Comparison of ENCODE assay signal across 8 cellular contexts in genomic region chr17:42832213-42832933, GRCh38. TPM values are rescaled to one million over a fixed set of nuclear protein-coding genes. Genes with fewer than 3 reads are reported as not detected.
DNase-seq lines count a peak whose midpoint lies in the region; ATAC-seq and TF ChIP-seq lines count a peak whose summit lies in the region.

No MANE protein-coding gene starts in this region.

- H3K4me1 ChIP-seq in gastroesophageal sphincter, result peaks cover 0 to 27% (median 12%) of the 10 kb centered on the region in 3 donors

- H3K9me3 ChIP-seq in SU-DHL-6 (ENCODE audit: insufficient read depth, low read length), result no peaks in the 10 kb centered on the region
- no peaks in the 10 kb centered on the region for H3K9me3 ChIP-seq in gastroesophageal sphincter

- H3K4me3 ChIP-seq in SU-DHL-6 (ENCODE audit: insufficient read depth, low read length, poor library complexity, severe bottlenecking) (peak overlapping the region; percentile 87), gastroesophageal sphincter (peak overlapping the region; percentile 63 to 85), skeletal muscle cell (ENCODE audit: low read depth, low read length) (peak overlapping the region; percentile 99)

- H3K9ac ChIP-seq in SU-DHL-6 (ENCODE audit: low read length), result peak overlapping the region; percentile 91

- no peak for TF ChIP-seq EP300 in gastroesophageal sphincter (IDR thresholded peaks at IDR 0.05)

- TF ChIP-seq CTCF in SU-DHL-6 (IDR thresholded peaks at IDR 0.05; ENCODE audit: insufficient read depth, low read length, poor library complexity, severe bottlenecking) (no peak), gastroesophageal sphincter (IDR thresholded peaks at IDR 0.05) (no peak)

- intact Hi-C loops in head of caudate nucleus (cut with DNase I), result no loop called here

- H3K79me2 ChIP-seq in SU-DHL-6 (ENCODE audit: insufficient read depth, low read length), result peaks cover 33% of the 10 kb centered on the region

- peak overlapping the region; percentile 43 for H3K27ac ChIP-seq in SU-DHL-6 (ENCODE audit: low read depth, low read length)
- peak overlapping the region; percentile 88 to 95 (median 90) for H3K27ac ChIP-seq in gastroesophageal sphincter

- peaks cover 4% of the 10 kb centered on the region; the same call in 1 of the 2 replicates for H3F3A ChIP-seq in SU-DHL-6 (ENCODE audit: insufficient read depth)

- peak overlapping the region; percentile 83 for H2AFZ ChIP-seq in SU-DHL-6 (ENCODE audit: low read depth, low read length, severe bottlenecking)

- H3K36me3 ChIP-seq in SU-DHL-6 (ENCODE audit: low read length), result peaks cover 10% of the 10 kb centered on the region; the same call in 1 of the 2 replicates
- H3K36me3 ChIP-seq in gastroesophageal sphincter, result peaks cover 0 to 27% of the 10 kb centered on the region in 2 donors

- H3K27me3 ChIP-seq in SU-DHL-6 (ENCODE audit: low read length), result no peaks in the 10 kb centered on the region
- no peaks in the 10 kb centered on the region for H3K27me3 ChIP-seq in gastroesophageal sphincter

- WGBS in gastroesophageal sphincter (ENCODE audit: low coverage in 1 of 2), 2 donors, result 47 to 49% methylated on average over 5 to 9 of the region's 9 CpGs

- H4K20me1 ChIP-seq in SU-DHL-6 (ENCODE audit: low read depth, low read length), result no peaks in the 10 kb centered on the region

- no peak for TF ChIP-seq POLR2A in gastroesophageal sphincter (IDR thresholded peaks at IDR 0.05)

- ATAC-seq in activated CD4-positive, CD25-positive, alpha-beta regulatory T cell treated with anti-CD3 and anti-CD28 coated beads, Interleukin-2, amount 50 U/mL, for 24 hours, result peak; percentile 55 to 69
- peak; percentile 19 for ATAC-seq in gastroesophageal sphincter
- ATAC-seq in GM18861 (IDR thresholded peaks at IDR 0.05; ENCODE audit: unreplicated experiment), result no peak

- peak overlapping the region; percentile 92 for H3K4me2 ChIP-seq in SU-DHL-6 (ENCODE audit: low read depth, low read length, poor library complexity, severe bottlenecking)

- no peak for DNase-seq in activated CD4-positive, CD25-positive, alpha-beta regulatory T cell treated with anti-CD3 and anti-CD28 coated beads, Interleukin-2, amount 50 U/mL, for 72 hours
- DNase-seq in skeletal muscle cell (ENCODE audit: low read depth) (no peak), head of caudate nucleus (no peak), NCI-H1105 (lab: John Stamatoyannopoulos, UW) (no peak)

- H3K9me2 ChIP-seq in SU-DHL-6 (replicated peaks; ENCODE audit: insufficient read depth, low read length), result no peaks in the 10 kb centered on the region

RNA-seq across cellular contexts. Expression of gene PSME3, which starts 0.8 kb away (rescaled TPM):
- 100 to 1,000 TPM in 1 of 4 donors, 10 to 100 TPM in 3; 60.7 to 109 (median 82.0) TPM for total RNA-seq in gastroesophageal sphincter

RNA-seq across cellular contexts. Expression of gene BECN1, which starts 8.3 kb away (rescaled TPM):
- 100 to 1,000 TPM; 143 to 185 (median 155) TPM for total RNA-seq in gastroesophageal sphincter

RNA-seq across cellular contexts. Expression of gene AOC2, which starts 12.0 kb away (rescaled TPM):
- 1 to 10 TPM in 3 of 4 donors, under 1 TPM in 1; 0.81 to 1.7 (median 1.4) TPM for total RNA-seq in gastroesophageal sphincter

RNA-seq across cellular contexts. Expression of gene AOC3, which starts 18.6 kb away (rescaled TPM):
- total RNA-seq in gastroesophageal sphincter, result 100 to 1,000 TPM in 2 of 4 donors, 10 to 100 TPM in 2; 48.3 to 196 (median 108) TPM

RNA-seq across cellular contexts. Expression of gene CNTD1, which starts 33.7 kb away (rescaled TPM):
- under 1 TPM in 3 of 4 donors, not detected in 1; 0.20 to 0.93 (median 0.78) TPM for total RNA-seq in gastroesophageal sphincter
